In the genomic region with DNA sequence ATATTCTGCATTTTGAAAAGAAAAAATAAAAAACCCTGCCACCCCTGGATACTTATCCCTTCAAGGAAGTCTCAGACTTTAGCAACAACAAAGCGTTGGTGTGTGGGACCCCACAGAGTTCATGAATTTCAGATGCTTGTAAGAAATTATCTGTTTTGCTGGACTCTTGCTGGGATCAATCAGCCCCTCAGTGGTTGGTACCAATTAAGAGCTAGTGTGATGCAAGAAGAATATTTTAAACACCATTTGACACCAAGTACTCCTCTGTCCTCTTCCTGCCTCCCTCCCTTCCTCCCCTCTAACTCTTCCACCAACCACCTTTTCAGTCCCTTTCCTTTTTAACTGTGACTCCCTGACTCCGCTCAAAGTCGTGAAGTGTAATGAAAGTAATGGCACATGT, we compare ENCODE assay signal across 24 cellular contexts.
"Had no signal": no experiment of that assay in that cellular context is flagged by ENCODE, and none has a peak within 500 bp of the region (broad histone marks: within the 10 kb centered on the region; RNA-seq: fewer than 3 reads in every experiment).

No MANE protein-coding gene starts in this region.

- ATAC-seq: effector memory CD8-positive, alpha-beta T cell; left lung; naive thymus-derived CD4-positive, alpha-beta T cell; right lobe of liver; stimulated activated effector memory CD8-positive, alpha-beta T cell treated with anti-CD3 and anti-CD28 coated beads, Interleukin-12 subunit alpha, Interleukin-12 subunit beta, amount 100 ng/mL, for 72 hours; stimulated activated naive CD8-positive, alpha-beta T cell treated with anti-CD3 and anti-CD28 coated beads, Interleukin-15, amount 100 ng/mL, for 72 hours had no signal

- H3K4me1 ChIP-seq: colonic mucosa, esophagus muscularis mucosa, left lung, right lobe of liver, tibial nerve had no signal

- H3K9me3 ChIP-seq: colonic mucosa, esophagus muscularis mucosa, left lung, right lobe of liver, tibial nerve had no signal

- H3K36me3 ChIP-seq: colonic mucosa, esophagus muscularis mucosa, left lung, right lobe of liver, tibial nerve, WERI-Rb-1 had no signal

- H3K27ac ChIP-seq: colonic mucosa, dorsolateral prefrontal cortex, esophagus muscularis mucosa, hepatocyte, left lung, right lobe of liver, skin epidermis, tibial nerve, WERI-Rb-1 had no signal

- H3K27me3 ChIP-seq: colonic mucosa, esophagus muscularis mucosa, hepatocyte, right lobe of liver, tibial nerve had no signal

- H3K4me3 ChIP-seq: colonic mucosa, dorsolateral prefrontal cortex, esophagus muscularis mucosa, hepatocyte, left lung, lung, right lobe of liver, skin epidermis, tibial nerve had no signal

- DNase-seq: activated CD4-positive, alpha-beta T cell treated with anti-CD3 and anti-CD28 coated beads, Interleukin-2, amount 50 U/mL, for 4 hours; activated CD8-positive, alpha-beta memory T cell treated with anti-CD3 and anti-CD28 coated beads for 24 hours; activated CD8-positive, alpha-beta memory T cell treated with anti-CD3 and anti-CD28 coated beads, Interleukin-2, amount 50 U/mL, for 4 hours; activated naive CD4-positive, alpha-beta T cell treated with anti-CD3 and anti-CD28 coated beads for 36 hours; activated T-cell treated with anti-CD3 and anti-CD28 coated beads, Interleukin-2, amount 50 U/mL, for 24 hours; amygdala; colonic mucosa; dorsolateral prefrontal cortex; effector memory CD8-positive, alpha-beta T cell; glutamatergic neuron; immature natural killer cell; left lung; naive thymus-derived CD4-positive, alpha-beta T cell; posterior cingulate gyrus; right lobe of liver; stimulated activated CD4-positive, alpha-beta T cell treated with anti-CD3 and anti-CD28 coated beads, Interleukin-2, amount 100 ng/mL, for 24 hours; stimulated activated naive CD8-positive, alpha-beta T cell treated with anti-CD3 and anti-CD28 coated beads, Interleukin-15, amount 100 ng/mL, for 72 hours; WERI-Rb-1 had no signal
